Comparison of ENCODE assay signal across 18 cellular contexts in genomic region chr11:92152245-92152644, GRCh38.
DNase-seq lines count a peak whose midpoint lies in the region; ATAC-seq and TF ChIP-seq lines count a peak whose summit lies in the region.
"Had no signal": no experiment of that assay in that cellular context is flagged by ENCODE, and none has a peak within 500 bp of the region (broad histone marks: within the 10 kb centered on the region; RNA-seq: fewer than 3 reads in every experiment).

No MANE protein-coding gene starts in this region.

- H3K27ac Mint-ChIP-seq in HFFc6 (no peak overlapping the region), mesothelial cell of epicardium (no peak overlapping the region)
- H3K27ac Mint-ChIP-seq: activated CD4-positive, alpha-beta T cell treated with anti-CD3 and anti-CD28 coated beads, Interleukin-2, amount 10 ng/mL, durations not matched to agents 24 days and 14 days; progenitor cell of endocrine pancreas; stimulated activated naive CD8-positive, alpha-beta T cell treated with anti-CD3 and anti-CD28 coated beads, Interleukin-15, Interleukin-2, amounts not matched to agents 100 ng/mL and 50 ng/mL, for 24 hours had no signal

- H3K4me3 Mint-ChIP-seq in HFFc6: no peak overlapping the region
- H3K4me3 Mint-ChIP-seq in mesothelial cell of epicardium: no peak overlapping the region
- H3K4me3 Mint-ChIP-seq: activated CD4-positive, alpha-beta T cell treated with anti-CD3 and anti-CD28 coated beads, Interleukin-2, amount 10 ng/mL, durations not matched to agents 24 days and 14 days; stimulated activated naive CD8-positive, alpha-beta T cell treated with anti-CD3 and anti-CD28 coated beads, Interleukin-15, Interleukin-2, amounts not matched to agents 100 ng/mL and 50 ng/mL, for 24 hours had no signal

- H3K36me3 Mint-ChIP-seq in HFFc6 (ENCODE audit: low read depth): no peaks in the 10 kb centered on the region
- no peaks in the 10 kb centered on the region for H3K36me3 Mint-ChIP-seq in mesothelial cell of epicardium

- no peak for ATAC-seq in HG03025 (IDR thresholded peaks at IDR 0.05; ENCODE audit: low FRiP score, unreplicated experiment)

- peak; percentile 13 for DNase-seq in Ammon's horn (ENCODE audit: low spot score)
- DNase-seq in HFFc6: no peak
- DNase-seq in SK-MEL-5 (ENCODE audit: low read depth, low spot score): peak; percentile 16
- DNase-seq in iPS-NIHi11 (ENCODE audit: low spot score): peak; percentile 41
- DNase-seq in mesothelial cell of epicardium (ENCODE audit: low spot score in 2 of 2, unreplicated experiment in 2 of 2): no peak
- DNase-seq in activated T-cell treated with anti-CD3 and anti-CD28 coated beads, Interleukin-2, amount 50 U/mL, for 48 hours: no peak
- DNase-seq in G401 (ENCODE audit: low spot score): no peak
- DNase-seq: activated CD4-positive, alpha-beta T cell treated with anti-CD3 and anti-CD28 coated beads, Interleukin-2, amount 10 ng/mL, durations not matched to agents 24 days and 14 days; effector memory CD4-positive, alpha-beta T cell; hypothalamus; left ventricle myocardium inferior; NCI-H2171; stimulated activated CD4-positive, alpha-beta T cell treated with anti-CD3 and anti-CD28 coated beads, Interleukin-12 subunit alpha, Interleukin-12 subunit beta, amount 100 ng/mL, for 4 hours; T1000; uterus had no signal

- no peaks in the 10 kb centered on the region; the same call in 1 of the 2 replicates for H3K9me3 Mint-ChIP-seq in HFFc6
- H3K9me3 Mint-ChIP-seq in mesothelial cell of epicardium: no peaks in the 10 kb centered on the region
- H3K9me3 Mint-ChIP-seq: activated CD4-positive, alpha-beta T cell treated with anti-CD3 and anti-CD28 coated beads, Interleukin-2, amount 10 ng/mL, durations not matched to agents 24 days and 14 days; stimulated activated naive CD8-positive, alpha-beta T cell treated with anti-CD3 and anti-CD28 coated beads, Interleukin-15, Interleukin-2, amounts not matched to agents 100 ng/mL and 50 ng/mL, for 24 hours had no signal

- H3K27me3 Mint-ChIP-seq in HFFc6 (ENCODE audit: insufficient read depth): no peaks in the 10 kb centered on the region; the same call in 1 of the 2 replicates
- H3K27me3 Mint-ChIP-seq in mesothelial cell of epicardium (ENCODE audit: low read depth): no peaks in the 10 kb centered on the region
- H3K27me3 Mint-ChIP-seq: activated CD4-positive, alpha-beta T cell treated with anti-CD3 and anti-CD28 coated beads, Interleukin-2, amount 10 ng/mL, durations not matched to agents 24 days and 14 days; progenitor cell of endocrine pancreas; stimulated activated naive CD8-positive, alpha-beta T cell treated with anti-CD3 and anti-CD28 coated beads, Interleukin-15, Interleukin-2, amounts not matched to agents 100 ng/mL and 50 ng/mL, for 24 hours had no signal

- in situ Hi-C loops in SK-MEL-5 (cut with HindIII; ENCODE audit: low pct_unique_long_range_greater_than_20kb, low sequenced_read_pairs) (no loop called here), G401 (cut with HindIII; ENCODE audit: low sequenced_read_pairs) (no loop called here)

- peak; percentile 19; the same call in 1 of the 2 replicates for TF ChIP-seq CTCF in HFFc6 (IDR thresholded peaks at IDR 0.05)
- TF ChIP-seq CTCF in mesothelial cell of epicardium (IDR thresholded peaks at IDR 0.05; ENCODE audit: unreplicated experiment): no peak

- H3K4me1 Mint-ChIP-seq in HFFc6 (ENCODE audit: low read depth): no peaks in the 10 kb centered on the region
- peaks cover 5% of the 10 kb centered on the region for H3K4me1 Mint-ChIP-seq in mesothelial cell of epicardium
- H3K4me1 Mint-ChIP-seq: activated CD4-positive, alpha-beta T cell treated with anti-CD3 and anti-CD28 coated beads, Interleukin-2, amount 10 ng/mL, durations not matched to agents 24 days and 14 days had no signal

Comparison
In these comparisons a context has a peak if more than half of its experiments do, and no peak if none do; other contexts are left out.
1. DNase-seq: peak in Ammon's horn (single experiment), SK-MEL-5 (single experiment) and iPS-NIHi11 (single experiment); none in HFFc6 (single experiment), mesothelial cell of epicardium (0 of 2), activated T-cell treated with anti-CD3 and anti-CD28 coated beads, Interleukin-2, amount 50 U/mL, for 48 hours (0 of 2) and G401 (single experiment).